In the genomic region with DNA sequence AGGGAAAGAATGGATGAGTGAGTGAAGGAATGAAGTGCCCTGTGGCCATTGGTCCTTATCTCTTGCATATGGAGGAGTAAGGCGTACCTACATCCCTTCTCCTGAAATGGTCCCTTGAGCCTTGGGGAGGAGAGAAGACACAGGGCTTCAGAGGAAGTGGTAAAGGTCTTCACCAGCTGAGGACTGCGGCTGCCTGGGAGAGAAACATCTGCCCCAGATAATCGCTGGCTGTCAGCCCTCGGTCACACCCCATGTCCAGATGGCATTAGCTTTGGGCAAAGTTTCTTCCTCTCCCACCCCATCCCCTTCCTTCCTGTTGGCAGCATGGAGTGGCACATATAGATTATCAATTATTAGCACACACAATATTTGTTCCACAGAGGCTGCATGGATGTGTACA, we compare ENCODE assay signal across 25 cellular contexts.
"Had no signal": no experiment of that assay in that cellular context is flagged by ENCODE, and none has a peak within 500 bp of the region (broad histone marks: within the 10 kb centered on the region; RNA-seq: fewer than 3 reads in every experiment).

No MANE protein-coding gene starts in this region.

- H3K4me1 Mint-ChIP-seq: central memory CD8-positive, alpha-beta T cell; naive thymus-derived CD8-positive, alpha-beta T cell; T-helper 17 cell had no signal

- H3K36me3 Mint-ChIP-seq: activated naive CD8-positive, alpha-beta T cell had no signal

- H3K27me3 Mint-ChIP-seq: activated naive CD8-positive, alpha-beta T cell; central memory CD8-positive, alpha-beta T cell; dendritic cell treated with granulocyte-macrophage colony-stimulating factor and Interleukin-4, amounts not matched to agents 40 ng/mL and 50 ng/mL, for 4 days; T-helper 17 cell had no signal

- DNase-seq: activated CD4-positive, alpha-beta T cell treated with anti-CD3 and anti-CD28 coated beads for 4 hours; activated CD4-positive, alpha-beta T cell treated with anti-CD3 and anti-CD28 coated beads, Interleukin-2, amount 50 U/mL, for 4 hours; activated naive CD4-positive, alpha-beta T cell; activated T-cell treated with anti-CD3 and anti-CD28 coated beads for 4 hours; activated T-cell treated with anti-CD3 and anti-CD28 coated beads, Interleukin-2, amount 50 U/mL, for 72 hours; anterior cingulate cortex; gastrocnemius medialis; glutamatergic neuron; left lung; lower lobe of right lung; mesenchymal stem cell; naive thymus-derived CD8-positive, alpha-beta T cell; nucleus accumbens; right cardiac atrium; spleen; stimulated activated CD4-positive, alpha-beta T cell treated with anti-CD3 and anti-CD28 coated beads, Interleukin-2, amount 100 ng/mL, for 48 hours; stimulated activated naive CD4-positive, alpha-beta T cell treated with Interleukin-2 at 50 U/mL for 16 hours; T-helper 17 cell; T1000; testis; transverse colon had no signal

- H3K4me3 Mint-ChIP-seq: activated naive CD8-positive, alpha-beta T cell; activated T-cell treated with anti-CD3 and anti-CD28 coated beads, Interleukin-2, amount 50 U/mL, for 72 hours; central memory CD8-positive, alpha-beta T cell; dendritic cell treated with granulocyte-macrophage colony-stimulating factor and Interleukin-4, amounts not matched to agents 40 ng/mL and 50 ng/mL, for 4 days; naive thymus-derived CD8-positive, alpha-beta T cell; T-helper 17 cell had no signal

- ATAC-seq: activated T-cell treated with anti-CD3 and anti-CD28 coated beads, Interleukin-2, amount 50 U/mL, for 72 hours; gastrocnemius medialis; left lung; lower lobe of right lung; naive thymus-derived CD8-positive, alpha-beta T cell; right cardiac atrium; T-helper 17 cell had no signal

- H3K27ac Mint-ChIP-seq: activated naive CD8-positive, alpha-beta T cell; activated T-cell treated with anti-CD3 and anti-CD28 coated beads, Interleukin-2, amount 50 U/mL, for 72 hours; dendritic cell treated with granulocyte-macrophage colony-stimulating factor and Interleukin-4, amounts not matched to agents 40 ng/mL and 50 ng/mL, for 4 days; naive thymus-derived CD8-positive, alpha-beta T cell; T-helper 17 cell had no signal

- H3K9me3 Mint-ChIP-seq: dendritic cell treated with granulocyte-macrophage colony-stimulating factor and Interleukin-4, amounts not matched to agents 40 ng/mL and 50 ng/mL, for 4 days; neural crest cell had no signal
